8 cellular contexts compared by ENCODE assay signal in genomic region chr15:39756806-39757522, GRCh38. TPM values are rescaled to one million over a fixed set of nuclear protein-coding genes. Genes with fewer than 3 reads are reported as not detected.
DNase-seq lines count a peak whose midpoint lies in the region; ATAC-seq and TF ChIP-seq lines count a peak whose summit lies in the region.

No MANE protein-coding gene starts in this region.

- peak; percentile 40 for DNase-seq in Caki2 (ENCODE audit: low read depth)
- DNase-seq in HL-60 (ENCODE audit: low read depth in 1 of 2, low spot score in 1 of 2), result peak in 1 of 2 experiments; percentile 19
- DNase-seq in NOMO-1 treated with DMSO at 0.1 percent for 48 hours (lab: John Stamatoyannopoulos, UW; ENCODE audit: unreplicated experiment), result peak; percentile 52
- peak; percentile 13 for DNase-seq in cerebellum (ENCODE audit: low spot score)
- peak in 1 of 3 donors; percentile 82 for DNase-seq in mucosa of descending colon
- no peak for DNase-seq in T1000 (lab: John Stamatoyannopoulos, UW)
- DNase-seq in ecto neural progenitor cell (ENCODE audit: low spot score), result no peak

- H3K4me1 ChIP-seq in mucosa of descending colon (ENCODE audit: low read depth), result no peaks in the 10 kb centered on the region

- H3K27me3 ChIP-seq in HL-60 (ENCODE audit: insufficient read depth, poor library complexity, severe bottlenecking), result no peaks in the 10 kb centered on the region

- TF ChIP-seq CTCF in HL-60 (IDR thresholded peaks at IDR 0.05; ENCODE audit: insufficient read depth, low read length) (peak; percentile 39), mucosa of descending colon (IDR thresholded peaks at IDR 0.05) (peak; percentile 63)

- in situ Hi-C loops in Caki2 (cut with HindIII; ENCODE audit: low pct_unique_long_range_greater_than_20kb, low sequenced_read_pairs), result no loop called here

- H3K27ac ChIP-seq in HL-60 (replicated peaks), result no peak overlapping the region

- ATAC-seq in mucosa of descending colon (peak; percentile 60), HG02970 (IDR thresholded peaks at IDR 0.05; ENCODE audit: low FRiP score, unreplicated experiment) (no peak)

- H3K9me3 ChIP-seq in mucosa of descending colon, result no peaks in the 10 kb centered on the region

- H3K4me3 ChIP-seq in HL-60 (replicated peaks; ENCODE audit: insufficient read depth, low read length) (no peak overlapping the region), mucosa of descending colon (no peak overlapping the region)

- no peaks in the 10 kb centered on the region for H3K36me3 ChIP-seq in mucosa of descending colon (ENCODE audit: low read depth)

- intact Hi-C loops in mucosa of descending colon (cut with DNase I, micrococcal nuclease), result loop anchor here (5.0 to 10.0 kb wide), 4 partner anchors 70 to 172 kb away; partner anchors contain the start of gene THBS1 (in 1 of the 2)

RNA-seq across cellular contexts. Expression of gene FSIP1, which starts 25.7 kb away (rescaled TPM):
- total RNA-seq in Caki2 (2014; rRNA removed; shearing (Covaris generic); ENCODE audit: low replicate concordance), result 0.14 TPM in 1 of 2 replicates, not detected in the other
- total RNA-seq in cerebellum (6.1 TPM), mucosa of descending colon (10 to 100 TPM in 1 of 3 donors, 1 to 10 TPM in 2; 4.1 to 12.1 (median 5.1) TPM)

Comparison
In these comparisons a context has a peak if more than half of its experiments do, and no peak if none do; other contexts are left out.
1. DNase-seq: peak in Caki2 (single experiment), NOMO-1 treated with DMSO at 0.1 percent for 48 hours (single experiment) and cerebellum (single experiment); none in T1000 (single experiment) and ecto neural progenitor cell (single experiment).